Comparison of ENCODE assay signal across 10 cellular contexts in the genomic region with DNA sequence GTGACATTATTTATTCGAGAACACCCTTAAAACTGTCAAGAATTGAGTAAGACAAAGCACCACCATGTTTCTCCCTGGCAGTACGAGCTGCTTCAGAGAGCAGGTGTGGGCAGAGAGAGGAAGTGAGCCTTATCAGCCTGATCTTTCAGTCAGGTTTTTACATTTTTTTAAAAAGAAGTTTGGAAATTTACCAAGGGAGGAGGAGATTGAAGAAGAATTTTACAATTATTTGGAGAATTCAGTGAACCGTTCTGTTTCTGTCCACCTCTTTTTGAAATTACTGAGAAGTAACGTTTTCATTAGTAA.
A peak's percentile ranks its signal among the peaks of the same experiment; 100 is the strongest.
DNase-seq lines count a peak whose midpoint lies in the region; ATAC-seq and TF ChIP-seq lines count a peak whose summit lies in the region.
"Had no signal": no experiment of that assay in that cellular context is flagged by ENCODE, and none has a peak within 500 bp of the region (broad histone marks: within the 10 kb centered on the region; RNA-seq: fewer than 3 reads in every experiment).

No MANE protein-coding gene starts in this region.

- no peaks in the 10 kb centered on the region for H3K36me3 Mint-ChIP-seq in stimulated activated naive CD8-positive, alpha-beta T cell treated with anti-CD3 and anti-CD28 coated beads, Interleukin-15, Interleukin-2, amounts not matched to agents 100 ng/mL and 50 ng/mL, for 24 hours (ENCODE audit: low read depth)
- no peaks in the 10 kb centered on the region for H3K36me3 Mint-ChIP-seq in activated naive CD8-positive, alpha-beta T cell treated with anti-CD3 and anti-CD28 coated beads, Interleukin-2, amount 10 ng/mL, durations not matched to agents 7 days and 5 days

- no peak for DNase-seq in stimulated activated naive CD8-positive, alpha-beta T cell treated with anti-CD3 and anti-CD28 coated beads, Interleukin-15, Interleukin-2, amounts not matched to agents 100 U/mL and 50 U/mL, for 24 hours
- DNase-seq in activated naive CD8-positive, alpha-beta T cell treated with anti-CD3 and anti-CD28 coated beads, Interleukin-2, amount 10 ng/mL, durations not matched to agents 7 days and 5 days = no peak
- no peak for DNase-seq in NCI-H1694 treated with DMSO at 0.1 percent for 48 hours (lab: John Stamatoyannopoulos, UW)
- no peak for DNase-seq in esophagus squamous epithelium (lab: John Stamatoyannopoulos, UW)
- DNase-seq in hepatic stellate cell (ENCODE audit: low spot score) = no peak
- DNase-seq in EL = no peak

- no peak for ATAC-seq in stimulated activated naive CD8-positive, alpha-beta T cell treated with anti-CD3 and anti-CD28 coated beads, Interleukin-15, Interleukin-2, amounts not matched to agents 100 U/mL and 50 U/mL, for 24 hours
- peak; percentile 64 for ATAC-seq in HG03175 (IDR thresholded peaks at IDR 0.05; ENCODE audit: unreplicated experiment)
- ATAC-seq in activated naive CD8-positive, alpha-beta T cell treated with anti-CD3 and anti-CD28 coated beads, Interleukin-2, amount 10 ng/mL, durations not matched to agents 7 days and 5 days (ENCODE audit: low read depth) = peak; percentile 70
- ATAC-seq: SK-N-SH treated with all-trans-retinoic acid at 6 μM for 48 hours had no signal

- H3K27me3 ChIP-seq in esophagus squamous epithelium = no peaks in the 10 kb centered on the region

- TF ChIP-seq POLR2A in esophagus squamous epithelium (IDR thresholded peaks at IDR 0.05) = no peak

- peaks cover 0 to 10% (median 0%) of the 10 kb centered on the region in 3 donors for H3K4me1 ChIP-seq in esophagus squamous epithelium

- H3K4me1 Mint-ChIP-seq in stimulated activated naive CD8-positive, alpha-beta T cell treated with anti-CD3 and anti-CD28 coated beads, Interleukin-15, Interleukin-2, amounts not matched to agents 100 ng/mL and 50 ng/mL, for 24 hours (ENCODE audit: low read depth) = peaks cover 47% of the 10 kb centered on the region
- peaks cover 19% of the 10 kb centered on the region for H3K4me1 Mint-ChIP-seq in activated naive CD8-positive, alpha-beta T cell treated with anti-CD3 and anti-CD28 coated beads, Interleukin-2, amount 10 ng/mL, durations not matched to agents 7 days and 5 days

- intact Hi-C loops in esophagus squamous epithelium (cut with DNase I) = no loop called here

- H3K27ac ChIP-seq in esophagus squamous epithelium = no peak overlapping the region
- H3K27ac ChIP-seq: neutrophil had no signal

- peak overlapping the region; percentile 55 for H3K27ac Mint-ChIP-seq in stimulated activated naive CD8-positive, alpha-beta T cell treated with anti-CD3 and anti-CD28 coated beads, Interleukin-15, Interleukin-2, amounts not matched to agents 100 ng/mL and 50 ng/mL, for 24 hours
- peak overlapping the region; percentile 51 for H3K27ac Mint-ChIP-seq in activated naive CD8-positive, alpha-beta T cell treated with anti-CD3 and anti-CD28 coated beads, Interleukin-2, amount 10 ng/mL, durations not matched to agents 7 days and 5 days

- no peak overlapping the region for H3K4me3 Mint-ChIP-seq in stimulated activated naive CD8-positive, alpha-beta T cell treated with anti-CD3 and anti-CD28 coated beads, Interleukin-15, Interleukin-2, amounts not matched to agents 100 ng/mL and 50 ng/mL, for 24 hours
- peak overlapping the region; percentile 0 for H3K4me3 Mint-ChIP-seq in activated naive CD8-positive, alpha-beta T cell treated with anti-CD3 and anti-CD28 coated beads, Interleukin-2, amount 10 ng/mL, durations not matched to agents 7 days and 5 days

- no peaks in the 10 kb centered on the region for H3K9me3 Mint-ChIP-seq in stimulated activated naive CD8-positive, alpha-beta T cell treated with anti-CD3 and anti-CD28 coated beads, Interleukin-15, Interleukin-2, amounts not matched to agents 100 ng/mL and 50 ng/mL, for 24 hours
- H3K9me3 Mint-ChIP-seq in activated naive CD8-positive, alpha-beta T cell treated with anti-CD3 and anti-CD28 coated beads, Interleukin-2, amount 10 ng/mL, durations not matched to agents 7 days and 5 days = no peaks in the 10 kb centered on the region

- no peak overlapping the region for H3K4me3 ChIP-seq in esophagus squamous epithelium

- POLR2A ChIA-PET in activated naive CD8-positive, alpha-beta T cell treated with anti-CD3 and anti-CD28 coated beads, Interleukin-2, amount 10 ng/mL, durations not matched to agents 7 days and 5 days (lab: Charles Lee) = no interaction called here

- H3K27me3 Mint-ChIP-seq in stimulated activated naive CD8-positive, alpha-beta T cell treated with anti-CD3 and anti-CD28 coated beads, Interleukin-15, Interleukin-2, amounts not matched to agents 100 ng/mL and 50 ng/mL, for 24 hours = no peaks in the 10 kb centered on the region
- no peaks in the 10 kb centered on the region for H3K27me3 Mint-ChIP-seq in activated naive CD8-positive, alpha-beta T cell treated with anti-CD3 and anti-CD28 coated beads, Interleukin-2, amount 10 ng/mL, durations not matched to agents 7 days and 5 days

- no peaks in the 10 kb centered on the region for H3K36me3 ChIP-seq in esophagus squamous epithelium
- H3K36me3 ChIP-seq: neutrophil had no signal

- 68 to 75% methylated on average over 4 of the region's 4 CpGs for WGBS in esophagus squamous epithelium, 2 donors

- H3K9me3 ChIP-seq in esophagus squamous epithelium = no peaks in the 10 kb centered on the region
- H3K9me3 ChIP-seq: neutrophil had no signal

- TF ChIP-seq CTCF in esophagus squamous epithelium (IDR thresholded peaks at IDR 0.05) = no peak
